5 cellular contexts compared by ENCODE assay signal in genomic region chr14:105081473-105081872, GRCh38. TPM values are rescaled to one million over a fixed set of nuclear protein-coding genes. Genes with fewer than 3 reads are reported as not detected.
"Had no signal": no experiment of that assay in that cellular context is flagged by ENCODE, and none has a peak within 500 bp of the region (broad histone marks: within the 10 kb centered on the region; RNA-seq: fewer than 3 reads in every experiment).

No MANE protein-coding gene starts in this region.

RNA-seq across cellular contexts. Expression of gene GPR132, which starts 16.2 kb away (rescaled TPM):
- total RNA-seq: endothelial cell of umbilical vein, fibroblast of villous mesenchyme, foreskin keratinocyte had no signal
- polyA plus RNA-seq: endothelial cell of umbilical vein, fibroblast of lung, foreskin keratinocyte, mammary epithelial cell had no signal
